13 cellular contexts compared by ENCODE assay signal in the genomic region with DNA sequence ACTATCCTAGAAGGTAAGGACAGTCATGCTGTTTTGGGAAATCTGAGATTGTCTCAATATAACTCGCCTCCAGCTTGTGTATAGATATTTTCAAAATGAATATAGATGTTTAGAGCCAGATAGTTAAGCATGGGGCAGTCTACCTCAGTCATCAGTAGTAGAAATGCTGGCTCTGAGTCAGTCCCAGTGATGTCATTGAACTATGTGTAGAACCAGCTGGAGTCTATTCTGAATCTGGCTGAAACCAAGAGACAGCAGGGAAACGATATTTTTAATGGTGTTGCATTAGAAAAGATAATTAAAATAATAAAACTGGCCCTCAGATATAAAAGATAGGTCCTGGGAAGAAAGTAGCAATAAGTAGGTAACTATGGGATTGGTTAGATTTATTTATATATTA. TPM values are rescaled to one million over a fixed set of nuclear protein-coding genes. Genes with fewer than 3 reads are reported as not detected.
DNase-seq lines count a peak whose midpoint lies in the region; ATAC-seq, FAIRE-seq and TF ChIP-seq lines count a peak whose summit lies in the region.
"Had no signal": no experiment of that assay in that cellular context is flagged by ENCODE, and none has a peak within 500 bp of the region (broad histone marks: within the 10 kb centered on the region; RNA-seq: fewer than 3 reads in every experiment).

No MANE protein-coding gene starts in this region.

- no peak overlapping the region for H2BK5ac ChIP-seq in mesenchymal stem cell (ENCODE audit: low read depth, low read length, poor library complexity, severe bottlenecking)

- no peak overlapping the region for H3K27ac ChIP-seq in mesenchymal stem cell (ENCODE audit: low read length, poor library complexity, severe bottlenecking)
- H3K27ac ChIP-seq in breast epithelium: no peak overlapping the region
- H3K27ac ChIP-seq: SK-N-MC had no signal

- H2BK12ac ChIP-seq in mesenchymal stem cell (ENCODE audit: low read length in 2 of 2): no peak overlapping the region

- intact Hi-C loops in breast epithelium (cut with DNase I; ENCODE audit: low total_unique reads): loop anchor here (5.0 kb wide), 1 partner anchor 1634 kb away; no protein-coding TSS in a partner anchor

- TF ChIP-seq POLR2A in H54 (IDR thresholded peaks at IDR 0.05; ENCODE audit: low read depth, low read length): no peak
- TF ChIP-seq POLR2A in breast epithelium (IDR thresholded peaks at IDR 0.05): no peak

- H3K4ac ChIP-seq in mesenchymal stem cell (ENCODE audit: low read depth in 1 of 2, low read length in 2 of 2): no peak overlapping the region

- no peak overlapping the region for H3K23ac ChIP-seq in mesenchymal stem cell (ENCODE audit: low read length in 2 of 2)

- no peak overlapping the region for H3K4me2 ChIP-seq in mesenchymal stem cell (ENCODE audit: low read length, poor library complexity, severe bottlenecking)

- no peak for TF ChIP-seq CTCF in breast epithelium (IDR thresholded peaks at IDR 0.05)

- no peaks in the 10 kb centered on the region for H3K79me1 ChIP-seq in mesenchymal stem cell (replicated peaks; ENCODE audit: low read length, poor library complexity, severe bottlenecking)

- no peak overlapping the region for H4K91ac ChIP-seq in mesenchymal stem cell (ENCODE audit: low read length)

- H3K9me3 ChIP-seq in mesenchymal stem cell (ENCODE audit: control insufficient read depth, low read length): no peaks in the 10 kb centered on the region
- no peaks in the 10 kb centered on the region for H3K9me3 ChIP-seq in breast epithelium

- ATAC-seq in GM18907 (IDR thresholded peaks at IDR 0.05; ENCODE audit: unreplicated experiment): peak; percentile 82
- ATAC-seq in HG03378 (IDR thresholded peaks at IDR 0.05; ENCODE audit: unreplicated experiment): peak; percentile 51
- ATAC-seq: activated CD8-positive, alpha-beta memory T cell treated with anti-CD3 and anti-CD28 coated beads, Interleukin-2, amount 10 ng/mL, durations not matched to agents 7 days and 5 days had no signal

- FAIRE-seq in H54 (lab: Jason Lieb, UNC): no peak
- FAIRE-seq: small intestine had no signal

- H3K27me3 ChIP-seq in mesenchymal stem cell (ENCODE audit: control insufficient read depth in 1 of 2, insufficient read depth in 1 of 2, low read length in 2 of 2): no peaks in the 10 kb centered on the region
- no peaks in the 10 kb centered on the region for H3K27me3 ChIP-seq in breast epithelium

- no peak overlapping the region for H4K8ac ChIP-seq in mesenchymal stem cell (ENCODE audit: low read length)

- H3K36me3 ChIP-seq in mesenchymal stem cell (ENCODE audit: control insufficient read depth in 1 of 2, insufficient read depth in 2 of 2, low read depth in 1 of 2, low read length in 2 of 2) (peaks cover 0 to 57% of the 10 kb centered on the region in 2 experiments), breast epithelium (no peaks in the 10 kb centered on the region)

- DNase-seq in H54 (ENCODE audit: insufficient read length, low spot score) (peak; percentile 3), mesenchymal stem cell (peak; percentile 3), SK-N-DZ (ENCODE audit: low spot score) (no peak), SHP77 (lab: John Stamatoyannopoulos, UW) (no peak), breast epithelium (ENCODE audit: low spot score in 2 of 2) (no peak), iPS-NIHi7 (ENCODE audit: extremely low spot score) (no peak)
- DNase-seq: activated CD8-positive, alpha-beta memory T cell treated with anti-CD3 and anti-CD28 coated beads, Interleukin-2, amount 10 ng/mL, durations not matched to agents 7 days and 5 days; glutamatergic neuron; NCI-H2107; small intestine had no signal

- no peak overlapping the region for H3K18ac ChIP-seq in mesenchymal stem cell (ENCODE audit: low read depth in 1 of 2, low read length in 2 of 2)

- no peak overlapping the region for H2AFZ ChIP-seq in mesenchymal stem cell (ENCODE audit: low read depth, low read length)

- H2AK5ac ChIP-seq in mesenchymal stem cell (ENCODE audit: low read length, severe bottlenecking): no peak overlapping the region

- no peak overlapping the region for H2BK120ac ChIP-seq in mesenchymal stem cell (ENCODE audit: low read depth, low read length)

- H3K4me3 ChIP-seq in mesenchymal stem cell (ENCODE audit: insufficient read depth in 1 of 2, low read depth in 1 of 2, low read length in 2 of 2): no peak overlapping the region
- H3K4me3 ChIP-seq in breast epithelium: no peak overlapping the region
- H3K4me3 ChIP-seq: SK-N-MC had no signal

- no peak overlapping the region for H3K9ac ChIP-seq in mesenchymal stem cell (ENCODE audit: low read length)

- no peak overlapping the region for H3K14ac ChIP-seq in mesenchymal stem cell (ENCODE audit: low read length in 2 of 2)

- no peaks in the 10 kb centered on the region for H3K4me1 ChIP-seq in mesenchymal stem cell (ENCODE audit: control insufficient read depth, insufficient read depth, low read depth, low read length)
- H3K4me1 ChIP-seq in breast epithelium: no peaks in the 10 kb centered on the region

- H2BK15ac ChIP-seq in mesenchymal stem cell (ENCODE audit: low read depth, poor library complexity, severe bottlenecking): no peak overlapping the region

- WGBS in mesenchymal stem cell: 94% methylated on average over 1 of the region's 2 CpGs

RNA-seq across cellular contexts. Expression of a gene that starts 25.9 kb away (rescaled TPM):
- 0.23 TPM for polyA plus RNA-seq in mesenchymal stem cell (2013, experiment 1 of 2)
- polyA plus RNA-seq in mesenchymal stem cell (2013, experiment 2 of 2): 0.27 TPM
- 0.14 and 0.41 TPM in 2 replicates for polyA plus RNA-seq in SK-N-DZ (2014; cell fraction: cytosol; rRNA removed)
- polyA plus RNA-seq in SK-N-DZ (2014; cell fraction: nucleus; rRNA removed): 0.07 and 0.35 TPM in 2 replicates
- total RNA-seq in breast epithelium: 1 to 10 TPM; 4.8 to 6.7 (median 5.6) TPM

RNA-seq across cellular contexts. Expression of a gene that starts 49.3 kb away (rescaled TPM):
- 2.7 TPM for polyA plus RNA-seq in mesenchymal stem cell (2013, experiment 1 of 2)
- 2.9 TPM for polyA plus RNA-seq in mesenchymal stem cell (2013, experiment 2 of 2)
- polyA plus RNA-seq in SK-N-DZ (2014; cell fraction: cytosol; rRNA removed): 1.3 TPM in 2 replicates
- 0.76 and 1.5 TPM in 2 replicates for polyA plus RNA-seq in SK-N-DZ (2014; cell fraction: nucleus; rRNA removed)
- 1 to 10 TPM; 3.9 to 9.4 (median 5.3) TPM for total RNA-seq in breast epithelium

Comparison
In these comparisons a context has a peak if more than half of its experiments do, and no peak if none do; other contexts are left out.
1. DNase-seq: peak in H54 (single experiment) and mesenchymal stem cell (single experiment); none in SK-N-DZ (single experiment), SHP77 (0 of 2), breast epithelium (0 of 2) and iPS-NIHi7 (single experiment).